2 cellular contexts compared by ENCODE assay signal in genomic region chr5:67241326-67241725, GRCh38.
TF ChIP-seq lines count a peak whose summit lies in the region.

No MANE protein-coding gene starts in this region.

TF ChIP-seq in SK-N-SH treated with all-trans-retinoic acid at 6 μM for 48 hours, 23 proteins besides CTCF, POLR2A, EP300 and RAD21 (continued from another document):
- TF ChIP-seq PATZ1 (CRISPR knock-in tag; IDR thresholded peaks at IDR 0.05; ENCODE audit: borderline replicate concordance) (no peak), ZNF8 (CRISPR knock-in tag; IDR thresholded peaks at IDR 0.05) (no peak), TSHZ2 (CRISPR knock-in tag; IDR thresholded peaks at IDR 0.05) (no peak), POU6F1 (CRISPR knock-in tag; IDR thresholded peaks at IDR 0.05; ENCODE audit: borderline replicate concordance, low read depth) (no peak), ZNF565 (CRISPR knock-in tag; conservative IDR thresholded peaks at IDR 0.05; ENCODE audit: low read depth) (no peak), ZC3H10 (CRISPR knock-in tag; IDR thresholded peaks at IDR 0.05) (no peak), ZNF70 (CRISPR knock-in tag; IDR thresholded peaks at IDR 0.05) (no peak)

TF ChIP-seq in SK-N-SH, 30 proteins besides CTCF, POLR2A, EP300 and RAD21 (continued from another document):
- no peak for TF ChIP-seq PBX3 (IDR thresholded peaks at IDR 0.05)
- no peak for TF ChIP-seq GABPA (IDR thresholded peaks at IDR 0.05; ENCODE audit: low read depth)
- TF ChIP-seq ZBTB33 (IDR thresholded peaks at IDR 0.05; ENCODE audit: borderline replicate concordance, low read depth): no peak
- TF ChIP-seq IRF3 (IDR thresholded peaks at IDR 0.05; ENCODE audit: low read depth, low read length): no peak
- no peak for TF ChIP-seq JUND (IDR thresholded peaks at IDR 0.05)
- TF ChIP-seq RCOR1 (IDR thresholded peaks at IDR 0.05; ENCODE audit: low read length): no peak
- no peak for TF ChIP-seq NFIC (IDR thresholded peaks at IDR 0.05; ENCODE audit: borderline replicate concordance)
TF ChIP-seq in SK-N-SH: peak in this region for 0.
